18 cellular contexts compared by ENCODE assay signal in the genomic region with DNA sequence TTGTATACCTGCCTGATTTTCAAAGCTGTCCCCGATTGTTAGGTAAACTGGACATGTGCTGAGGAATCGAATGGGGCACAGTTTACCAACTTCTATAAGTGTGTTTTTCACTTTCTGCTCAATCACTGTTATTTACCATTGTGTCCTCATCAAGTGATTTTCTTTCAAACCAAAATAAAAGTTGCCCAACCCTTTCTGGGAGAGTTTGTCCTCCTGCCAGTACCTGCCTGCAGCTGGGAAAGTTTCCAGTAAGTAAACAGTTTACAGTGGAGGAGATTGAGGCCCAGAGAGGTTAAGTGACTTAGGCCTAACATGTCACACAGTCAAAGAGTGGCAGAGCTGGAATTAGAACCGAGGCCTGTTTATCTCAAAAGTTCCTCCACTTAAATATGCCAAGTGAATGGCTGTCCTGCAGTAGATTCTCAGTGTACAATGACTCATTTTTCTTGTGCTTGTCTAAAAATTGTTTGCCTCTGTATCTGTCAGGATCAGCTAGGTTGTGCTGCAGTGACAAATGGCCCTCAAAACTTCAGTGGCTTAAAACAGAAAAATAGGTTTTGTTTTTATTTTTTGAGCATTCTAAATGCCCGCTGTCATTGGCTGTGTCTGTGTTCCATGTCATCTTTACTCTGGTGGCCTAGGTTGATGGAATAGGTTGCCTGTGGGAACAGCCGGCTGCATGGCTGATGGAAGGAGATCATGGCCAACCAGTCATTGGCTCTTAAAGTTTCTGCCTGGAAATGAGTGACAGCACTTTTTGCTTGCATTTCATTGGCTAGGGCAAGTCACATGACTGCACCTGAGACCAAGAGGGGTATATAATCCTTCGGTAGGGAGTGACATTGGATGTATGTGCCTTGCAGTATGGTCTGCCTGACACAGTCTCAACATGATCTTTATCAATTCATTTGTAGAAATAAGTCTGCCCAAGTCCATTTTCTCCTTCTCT.
DNase-seq lines count a peak whose midpoint lies in the region; ATAC-seq and TF ChIP-seq lines count a peak whose summit lies in the region.
"Had no signal": no experiment of that assay in that cellular context is flagged by ENCODE, and none has a peak within 500 bp of the region (broad histone marks: within the 10 kb centered on the region; RNA-seq: fewer than 3 reads in every experiment).

No MANE protein-coding gene starts in this region.

- no peaks in the 10 kb centered on the region for H3K79me2 ChIP-seq in GM23338 (replicated peaks; ENCODE audit: insufficient read depth)

- no peaks in the 10 kb centered on the region for H3F3A ChIP-seq in GM23338 (replicated peaks; ENCODE audit: low read depth)

- H3K9me2 ChIP-seq in GM23338 (ENCODE audit: insufficient read depth): no peaks in the 10 kb centered on the region

- no peak overlapping the region for H3K27ac Mint-ChIP-seq in GM23338
- H3K27ac Mint-ChIP-seq in activated T-helper 1 cell treated with anti-CD3 and anti-CD28 coated beads, Interleukin-12 subunit alpha, Interleukin-12 subunit beta, Interleukin-2, Interleukin-4 antibody, amounts not matched to agents 30 ng/mL and 10 ng/mL and 1 ng/mL, durations not matched to agents 14 hours and 24 hours and 36 hours: no peak overlapping the region
- H3K27ac Mint-ChIP-seq: activated naive CD8-positive, alpha-beta T cell had no signal

- H2AFZ ChIP-seq in GM23338: no peak overlapping the region

- no peak for DNase-seq in GM23338 (ENCODE audit: low spot score)
- DNase-seq in SK-N-DZ (ENCODE audit: low spot score): peak; percentile 24
- DNase-seq in fibroblast of gingiva (ENCODE audit: low read depth): peak; percentile 26
- DNase-seq in renal cortical epithelial cell (ENCODE audit: low read depth): peak; percentile 46
- DNase-seq in NCI-H345 treated with DMSO at 0.1 percent for 48 hours (lab: John Stamatoyannopoulos, UW; ENCODE audit: unreplicated experiment): no peak
- DNase-seq in epidermal melanocyte (ENCODE audit: insufficient read length, low spot score): no peak
- DNase-seq in activated T-helper 1 cell treated with anti-CD3 and anti-CD28 coated beads, Interleukin-12 subunit alpha, Interleukin-12 subunit beta, Interleukin-2, Interleukin-4 antibody, amounts not matched to agents 30 ng/mL and 10 ng/mL and 1 ng/mL, durations not matched to agents 14 hours and 24 hours and 36 hours (ENCODE audit: low spot score): no peak
- DNase-seq: activated CD8-positive, alpha-beta memory T cell treated with anti-CD3 and anti-CD28 coated beads, Interleukin-2, amount 50 U/mL, for 4 hours; C1 segment of cervical spinal cord; cerebellar nuclear complex; NCI-H1694; NCI-H774; SHP77 treated with DMSO at 0.1 percent for 48 hours; stimulated activated naive CD8-positive, alpha-beta T cell treated with anti-CD3 and anti-CD28 coated beads, Interleukin-15, Interleukin-2, amounts not matched to agents 100 U/mL and 50 U/mL, for 24 hours had no signal

- no peaks in the 10 kb centered on the region for H3K36me3 ChIP-seq in GM23338 (ENCODE audit: insufficient read depth)
- H3K36me3 ChIP-seq: HAP-1, right atrium auricular region had no signal

- peaks cover 3% of the 10 kb centered on the region; the same call in 1 of the 3 replicates for H3K9me3 Mint-ChIP-seq in GM23338
- no peaks in the 10 kb centered on the region for H3K9me3 Mint-ChIP-seq in activated T-helper 1 cell treated with anti-CD3 and anti-CD28 coated beads, Interleukin-12 subunit alpha, Interleukin-12 subunit beta, Interleukin-2, Interleukin-4 antibody, amounts not matched to agents 30 ng/mL and 10 ng/mL and 1 ng/mL, durations not matched to agents 14 hours and 24 hours and 36 hours

- ATAC-seq in GM23338: no peak
- ATAC-seq in HG03469 (IDR thresholded peaks at IDR 0.05; ENCODE audit: unreplicated experiment): no peak
- ATAC-seq: stimulated activated naive CD8-positive, alpha-beta T cell treated with anti-CD3 and anti-CD28 coated beads, Interleukin-15, Interleukin-2, amounts not matched to agents 100 U/mL and 50 U/mL, for 24 hours had no signal

- H3K27me3 ChIP-seq in GM23338 (ENCODE audit: insufficient read depth): no peaks in the 10 kb centered on the region
- H3K27me3 ChIP-seq: right atrium auricular region had no signal

- no peak for TF ChIP-seq CTCF in GM23338 (conservative IDR thresholded peaks at IDR 0.05; ENCODE audit: low read depth in 2 of 2)

- H3K4me2 ChIP-seq in GM23338: no peak overlapping the region

- peaks cover 3% of the 10 kb centered on the region for H3K27me3 Mint-ChIP-seq in GM23338 (ENCODE audit: insufficient read depth, low read depth, poor library complexity)
- H3K27me3 Mint-ChIP-seq in activated T-helper 1 cell treated with anti-CD3 and anti-CD28 coated beads, Interleukin-12 subunit alpha, Interleukin-12 subunit beta, Interleukin-2, Interleukin-4 antibody, amounts not matched to agents 30 ng/mL and 10 ng/mL and 1 ng/mL, durations not matched to agents 14 hours and 24 hours and 36 hours (ENCODE audit: insufficient read depth): no peaks in the 10 kb centered on the region
- H3K27me3 Mint-ChIP-seq: activated naive CD8-positive, alpha-beta T cell had no signal

- H4K20me1 ChIP-seq in GM23338 (replicated peaks; ENCODE audit: insufficient read depth): peaks cover 7% of the 10 kb centered on the region

- H3K4me3 Mint-ChIP-seq in GM23338: no peak overlapping the region
- no peak overlapping the region for H3K4me3 Mint-ChIP-seq in activated T-helper 1 cell treated with anti-CD3 and anti-CD28 coated beads, Interleukin-12 subunit alpha, Interleukin-12 subunit beta, Interleukin-2, Interleukin-4 antibody, amounts not matched to agents 30 ng/mL and 10 ng/mL and 1 ng/mL, durations not matched to agents 14 hours and 24 hours and 36 hours
- H3K4me3 Mint-ChIP-seq: activated naive CD8-positive, alpha-beta T cell had no signal

- no peak overlapping the region for H3K4me3 ChIP-seq in GM23338
- H3K4me3 ChIP-seq: HAP-1, right atrium auricular region had no signal

- peaks cover 7% of the 10 kb centered on the region for H3K4me1 ChIP-seq in GM23338 (ENCODE audit: insufficient read depth)

- no peaks in the 10 kb centered on the region for H3K36me3 Mint-ChIP-seq in GM23338 (ENCODE audit: low read depth)
- H3K36me3 Mint-ChIP-seq in activated T-helper 1 cell treated with anti-CD3 and anti-CD28 coated beads, Interleukin-12 subunit alpha, Interleukin-12 subunit beta, Interleukin-2, Interleukin-4 antibody, amounts not matched to agents 30 ng/mL and 10 ng/mL and 1 ng/mL, durations not matched to agents 14 hours and 24 hours and 36 hours (ENCODE audit: low read depth): peaks cover 15% of the 10 kb centered on the region

- intact Hi-C loops in activated T-helper 1 cell treated with anti-CD3 and anti-CD28 coated beads, Interleukin-12 subunit alpha, Interleukin-12 subunit beta, Interleukin-2, Interleukin-4 antibody, amounts not matched to agents 30 ng/mL and 10 ng/mL and 1 ng/mL, durations not matched to agents 14 hours and 24 hours and 36 hours (cut with micrococcal nuclease): no loop called here

- H3K27ac ChIP-seq in GM23338 (ENCODE audit: low read depth): no peak overlapping the region
- H3K27ac ChIP-seq: right atrium auricular region had no signal

- peaks cover 5% of the 10 kb centered on the region for H3K4me1 Mint-ChIP-seq in GM23338
- H3K4me1 Mint-ChIP-seq in activated T-helper 1 cell treated with anti-CD3 and anti-CD28 coated beads, Interleukin-12 subunit alpha, Interleukin-12 subunit beta, Interleukin-2, Interleukin-4 antibody, amounts not matched to agents 30 ng/mL and 10 ng/mL and 1 ng/mL, durations not matched to agents 14 hours and 24 hours and 36 hours (ENCODE audit: low read depth): no peaks in the 10 kb centered on the region

TF ChIP-seq in GM23338, 12 proteins besides CTCF, POLR2A, EP300 and RAD21 (continues in another document):
- TF ChIP-seq JUNB (IDR thresholded peaks at IDR 0.05; ENCODE audit: unreplicated experiment): no peak

Comparison
In these comparisons a context has a peak if more than half of its experiments do, and no peak if none do; other contexts are left out.
1. DNase-seq: peak in SK-N-DZ (single experiment), fibroblast of gingiva (single experiment) and renal cortical epithelial cell (single experiment); none in GM23338 (single experiment), NCI-H345 treated with DMSO at 0.1 percent for 48 hours (single experiment), epidermal melanocyte (single experiment) and activated T-helper 1 cell treated with anti-CD3 and anti-CD28 coated beads, Interleukin-12 subunit alpha, Interleukin-12 subunit beta, Interleukin-2, Interleukin-4 antibody, amounts not matched to agents 30 ng/mL and 10 ng/mL and 1 ng/mL, durations not matched to agents 14 hours and 24 hours and 36 hours (single experiment).